Comparison of ENCODE assay signal across 10 cellular contexts in genomic region chr13:48333976-48334375, GRCh38. TPM values are rescaled to one million over a fixed set of nuclear protein-coding genes. Genes with fewer than 3 reads are reported as not detected.
DNase-seq lines count a peak whose midpoint lies in the region; ATAC-seq, FAIRE-seq and TF ChIP-seq lines count a peak whose summit lies in the region.
"Had no signal": no experiment of that assay in that cellular context is flagged by ENCODE, and none has a peak within 500 bp of the region (broad histone marks: within the 10 kb centered on the region; RNA-seq: fewer than 3 reads in every experiment).

No MANE protein-coding gene starts in this region.

- peaks cover 2% of the 10 kb centered on the region for H3K4me1 Mint-ChIP-seq in astrocyte (ENCODE audit: low read depth, unreplicated experiment)
- H3K4me1 Mint-ChIP-seq: brain had no signal

- H3K79me2 ChIP-seq in GM23248 (ENCODE audit: insufficient read depth) (peaks cover 68% of the 10 kb centered on the region), astrocyte (ENCODE audit: insufficient read depth, low read length) (peaks cover 9% of the 10 kb centered on the region)

- 52 to 67% methylated on average over 1 of the region's 1 CpG for WGBS in GM23248 (ENCODE audit: low coverage in 1 of 2, low lambda C conversion rate in 2 of 2, missing lambda C conversion rate in 2 of 2), 2 experiments

- intact Hi-C loops in uterus (cut with DNase I; ENCODE audit: low total_unique reads): no loop called here

- H3K27ac ChIP-seq in 22Rv1 (peak overlapping the region; percentile 18; the same call in 1 of the 2 replicates), GM23248 (peak overlapping the region; percentile 36), astrocyte (ENCODE audit: low read depth, low read length) (no peak overlapping the region), uterus (no peak overlapping the region)

- FAIRE-seq in astrocyte (lab: Jason Lieb, UNC): no peak

- no peak for TF ChIP-seq CTCF in 22Rv1 (IDR thresholded peaks at IDR 0.05)
- no peak for TF ChIP-seq CTCF in astrocyte (IDR thresholded peaks at IDR 0.05; ENCODE audit: insufficient read depth, low read depth, low read length)
- TF ChIP-seq CTCF in uterus (IDR thresholded peaks at IDR 0.05): no peak

- H3F3A ChIP-seq in GM23248 (ENCODE audit: insufficient read depth): peaks cover 23% of the 10 kb centered on the region

- H3K36me3 ChIP-seq in GM23248 (ENCODE audit: low read depth) (peaks cover 6% of the 10 kb centered on the region; the same call in 1 of the 2 replicates), astrocyte (ENCODE audit: insufficient read depth, low read length) (no peaks in the 10 kb centered on the region), uterus (no peaks in the 10 kb centered on the region)

- H3K27me3 ChIP-seq in GM23248 (replicated peaks; ENCODE audit: insufficient read depth) (no peaks in the 10 kb centered on the region), astrocyte (ENCODE audit: insufficient read depth, low read length) (no peaks in the 10 kb centered on the region), uterus (no peaks in the 10 kb centered on the region)

- H3K9me3 Mint-ChIP-seq in astrocyte (ENCODE audit: unreplicated experiment): no peaks in the 10 kb centered on the region

- H3K9me3 ChIP-seq in GM23248 (ENCODE audit: low read depth) (no peaks in the 10 kb centered on the region), astrocyte (ENCODE audit: insufficient read depth, low read depth, low read length) (no peaks in the 10 kb centered on the region), uterus (no peaks in the 10 kb centered on the region)

- H3K9me2 ChIP-seq in GM23248 (ENCODE audit: insufficient read depth): no peaks in the 10 kb centered on the region

- H3K9ac ChIP-seq in GM23248 (no peak overlapping the region), astrocyte (ENCODE audit: low read length) (no peak overlapping the region)

- peaks cover 13% of the 10 kb centered on the region for H3K4me1 ChIP-seq in GM23248 (ENCODE audit: insufficient read depth)
- no peaks in the 10 kb centered on the region for H3K4me1 ChIP-seq in astrocyte (ENCODE audit: insufficient read depth, low read length)
- no peaks in the 10 kb centered on the region for H3K4me1 ChIP-seq in uterus

- no peak overlapping the region for H3K4me2 ChIP-seq in GM23248 (ENCODE audit: unreplicated experiment)
- H3K4me2 ChIP-seq in astrocyte (ENCODE audit: low read length): no peak overlapping the region

- H3K4me3 ChIP-seq in GM23248 (no peak overlapping the region), astrocyte (ENCODE audit: insufficient read depth, low read depth, low read length) (no peak overlapping the region), uterus (no peak overlapping the region)

- H3K4me3 Mint-ChIP-seq in astrocyte (ENCODE audit: unreplicated experiment): no peak overlapping the region
- H3K4me3 Mint-ChIP-seq: activated T-helper 1 cell treated with anti-CD3 and anti-CD28 coated beads, Interleukin-12 subunit alpha, Interleukin-12 subunit beta, Interleukin-2, Interleukin-4 antibody, amounts not matched to agents 30 ng/mL and 10 ng/mL and 1 ng/mL, durations not matched to agents 14 hours and 24 hours and 36 hours; brain had no signal

- H3K27ac Mint-ChIP-seq in astrocyte (ENCODE audit: unreplicated experiment): no peak overlapping the region
- H3K27ac Mint-ChIP-seq: activated T-helper 1 cell treated with anti-CD3 and anti-CD28 coated beads, Interleukin-12 subunit alpha, Interleukin-12 subunit beta, Interleukin-2, Interleukin-4 antibody, amounts not matched to agents 30 ng/mL and 10 ng/mL and 1 ng/mL, durations not matched to agents 14 hours and 24 hours and 36 hours; brain had no signal

- in situ Hi-C loops in GM23248 (cut with MboI): loop anchor here (10.0 kb wide), 1 partner anchor 251 kb away; no protein-coding TSS in a partner anchor

- DNase-seq in GM23248: peak; percentile 76
- DNase-seq in astrocyte (ENCODE audit: low read depth): peak; percentile 29
- peak; percentile 8 for DNase-seq in glomerular visceral epithelial cell (ENCODE audit: extremely low spot score)
- DNase-seq in iPS-NIHi7 (ENCODE audit: extremely low spot score): no peak
- DNase-seq in uterus: no peak
- no peak for DNase-seq in stimulated activated CD4-positive, alpha-beta T cell treated with anti-CD3 and anti-CD28 coated beads, Interleukin-4, amount 100 ng/mL, for 4 hours

- H3K36me3 Mint-ChIP-seq in astrocyte (ENCODE audit: low read depth, unreplicated experiment): peaks cover 14% of the 10 kb centered on the region

- H3K27me3 Mint-ChIP-seq in astrocyte (ENCODE audit: low read depth, unreplicated experiment): no peaks in the 10 kb centered on the region
- H3K27me3 Mint-ChIP-seq: brain had no signal

- H2AFZ ChIP-seq in GM23248 (no peak overlapping the region), astrocyte (ENCODE audit: low read depth, low read length) (no peak overlapping the region)

- H4K20me1 ChIP-seq in GM23248 (ENCODE audit: insufficient read depth) (no peaks in the 10 kb centered on the region; the same call in 1 of the 2 replicates), astrocyte (ENCODE audit: insufficient read depth, low read length) (peaks cover 15% of the 10 kb centered on the region)

- ATAC-seq in HG02885 (IDR thresholded peaks at IDR 0.05; ENCODE audit: poor library complexity, unreplicated experiment): no peak

- no peak for TF ChIP-seq POLR2A in uterus (IDR thresholded peaks at IDR 0.05)

RNA-seq across cellular contexts. Expression of gene RB1, which starts 30.4 kb away (rescaled TPM):
- total RNA-seq in GM23248 (2014; rRNA removed; shearing (Covaris generic)): 31.0 and 39.5 TPM in 2 replicates
- 24.5 and 25.5 TPM in 2 replicates for polyA plus RNA-seq in GM23248 (2016; fragmentation: Nextera tagmentation; extraction: Ambion mirVana)
- total RNA-seq in astrocyte (32.7 and 34.5 TPM in 2 replicates), uterus (10 to 100 TPM; 27.4 to 58.1 (median 33.9) TPM)

Comparison
In these comparisons a context has a peak if more than half of its experiments do, and no peak if none do; other contexts are left out.
1. H3K27ac ChIP-seq: peak in 22Rv1 (single experiment) and GM23248 (single experiment); none in astrocyte (single experiment) and uterus (0 of 2).
2. DNase-seq: peak in GM23248 (single experiment), astrocyte (single experiment) and glomerular visceral epithelial cell (single experiment); none in iPS-NIHi7 (single experiment), uterus (0 of 2) and stimulated activated CD4-positive, alpha-beta T cell treated with anti-CD3 and anti-CD28 coated beads, Interleukin-4, amount 100 ng/mL, for 4 hours (0 of 2).